In the genomic region with DNA sequence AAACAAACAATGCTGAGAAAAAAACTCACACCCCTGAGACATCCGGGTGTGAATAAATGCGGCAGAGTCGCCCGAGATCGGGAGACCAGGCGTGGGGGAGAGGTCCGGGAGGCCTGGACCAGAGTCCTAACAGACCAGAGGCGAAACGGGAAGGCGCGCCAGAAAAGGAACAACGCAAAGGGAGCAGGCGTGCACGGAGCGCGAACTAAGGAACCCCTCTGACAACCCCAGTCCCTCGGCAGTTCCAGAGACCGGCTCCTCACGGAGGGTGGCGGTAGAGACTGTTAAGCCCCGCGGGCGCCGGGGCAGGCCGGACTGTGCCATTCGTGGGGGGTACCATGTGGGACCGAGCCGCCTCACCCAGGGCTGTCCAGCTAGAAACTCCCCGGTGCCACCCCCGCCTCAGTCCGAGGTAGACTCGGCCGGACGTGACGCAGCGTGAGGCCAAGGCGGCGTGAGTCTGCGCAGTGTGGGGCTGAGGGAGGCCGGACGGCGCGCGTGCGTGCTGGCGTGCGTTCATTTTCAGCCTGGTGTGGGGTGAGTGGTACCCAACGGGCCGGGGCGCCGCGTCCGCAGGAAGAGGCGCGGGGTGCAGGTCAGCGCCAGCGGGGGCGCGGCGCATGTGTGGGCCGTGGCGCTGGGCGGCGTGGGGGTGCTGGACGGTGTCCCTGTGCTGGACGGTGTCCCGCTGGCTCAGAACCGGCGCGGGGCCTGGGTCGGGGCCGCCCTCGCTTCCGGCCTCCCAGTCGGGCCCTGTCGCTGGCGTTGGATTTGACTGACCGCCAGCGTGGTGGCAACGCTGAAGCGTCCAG, we compare ENCODE assay signal across 1 cellular context.
TF ChIP-seq lines count a peak whose summit lies in the region.

A gene (plus strand): TSS at position 513 of the 812 bp plus-strand sequence. CDS start 1,075 bp downstream, outside the sequence.

TF ChIP-seq in HepG2, 621 proteins besides CTCF, POLR2A, EP300 and RAD21 (continued from another document and continues in another):
- TF ChIP-seq, protein P1, sequence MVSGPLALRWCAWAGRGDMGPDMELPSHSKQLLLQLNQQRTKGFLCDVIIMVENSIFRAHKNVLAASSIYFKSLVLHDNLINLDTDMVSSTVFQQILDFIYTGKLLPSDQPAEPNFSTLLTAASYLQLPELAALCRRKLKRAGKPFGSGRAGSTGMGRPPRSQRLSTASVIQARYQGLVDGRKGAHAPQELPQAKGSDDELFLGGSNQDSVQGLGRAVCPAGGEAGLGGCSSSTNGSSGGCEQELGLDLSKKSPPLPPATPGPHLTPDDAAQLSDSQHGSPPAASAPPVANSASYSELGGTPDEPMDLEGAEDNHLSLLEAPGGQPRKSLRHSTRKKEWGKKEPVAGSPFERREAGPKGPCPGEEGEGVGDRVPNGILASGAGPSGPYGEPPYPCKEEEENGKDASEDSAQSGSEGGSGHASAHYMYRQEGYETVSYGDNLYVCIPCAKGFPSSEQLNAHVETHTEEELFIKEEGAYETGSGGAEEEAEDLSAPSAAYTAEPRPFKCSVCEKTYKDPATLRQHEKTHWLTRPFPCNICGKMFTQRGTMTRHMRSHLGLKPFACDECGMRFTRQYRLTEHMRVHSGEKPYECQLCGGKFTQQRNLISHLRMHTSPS (CRISPR knock-in tag; IDR thresholded peaks at IDR 0.05; ENCODE audit: low read depth) = 0 out of 2 replicates have a peak, but pooled peaks have one; percentile 6
- TF ChIP-seq SAFB2 (CRISPR knock-in tag; IDR thresholded peaks at IDR 0.05; ENCODE audit: borderline replicate concordance, low read depth) = peak; percentile 90
- TF ChIP-seq ZNF614 (CRISPR knock-in tag; IDR thresholded peaks at IDR 0.05; ENCODE audit: borderline replicate concordance) = peak; percentile 55; the same call in 1 of the 2 replicates
- TF ChIP-seq PHF21A (CRISPR knock-in tag; IDR thresholded peaks at IDR 0.05) = peak; percentile 95
- TF ChIP-seq, protein P2, sequence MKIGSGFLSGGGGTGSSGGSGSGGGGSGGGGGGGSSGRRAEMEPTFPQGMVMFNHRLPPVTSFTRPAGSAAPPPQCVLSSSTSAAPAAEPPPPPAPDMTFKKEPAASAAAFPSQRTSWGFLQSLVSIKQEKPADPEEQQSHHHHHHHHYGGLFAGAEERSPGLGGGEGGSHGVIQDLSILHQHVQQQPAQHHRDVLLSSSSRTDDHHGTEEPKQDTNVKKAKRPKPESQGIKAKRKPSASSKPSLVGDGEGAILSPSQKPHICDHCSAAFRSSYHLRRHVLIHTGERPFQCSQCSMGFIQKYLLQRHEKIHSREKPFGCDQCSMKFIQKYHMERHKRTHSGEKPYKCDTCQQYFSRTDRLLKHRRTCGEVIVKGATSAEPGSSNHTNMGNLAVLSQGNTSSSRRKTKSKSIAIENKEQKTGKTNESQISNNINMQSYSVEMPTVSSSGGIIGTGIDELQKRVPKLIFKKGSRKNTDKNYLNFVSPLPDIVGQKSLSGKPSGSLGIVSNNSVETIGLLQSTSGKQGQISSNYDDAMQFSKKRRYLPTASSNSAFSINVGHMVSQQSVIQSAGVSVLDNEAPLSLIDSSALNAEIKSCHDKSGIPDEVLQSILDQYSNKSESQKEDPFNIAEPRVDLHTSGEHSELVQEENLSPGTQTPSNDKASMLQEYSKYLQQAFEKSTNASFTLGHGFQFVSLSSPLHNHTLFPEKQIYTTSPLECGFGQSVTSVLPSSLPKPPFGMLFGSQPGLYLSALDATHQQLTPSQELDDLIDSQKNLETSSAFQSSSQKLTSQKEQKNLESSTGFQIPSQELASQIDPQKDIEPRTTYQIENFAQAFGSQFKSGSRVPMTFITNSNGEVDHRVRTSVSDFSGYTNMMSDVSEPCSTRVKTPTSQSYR (CRISPR knock-in tag; IDR thresholded peaks at IDR 0.05; ENCODE audit: borderline replicate concordance) = no peak; the same call in 1 of the 2 replicates
- TF ChIP-seq, protein P3, sequence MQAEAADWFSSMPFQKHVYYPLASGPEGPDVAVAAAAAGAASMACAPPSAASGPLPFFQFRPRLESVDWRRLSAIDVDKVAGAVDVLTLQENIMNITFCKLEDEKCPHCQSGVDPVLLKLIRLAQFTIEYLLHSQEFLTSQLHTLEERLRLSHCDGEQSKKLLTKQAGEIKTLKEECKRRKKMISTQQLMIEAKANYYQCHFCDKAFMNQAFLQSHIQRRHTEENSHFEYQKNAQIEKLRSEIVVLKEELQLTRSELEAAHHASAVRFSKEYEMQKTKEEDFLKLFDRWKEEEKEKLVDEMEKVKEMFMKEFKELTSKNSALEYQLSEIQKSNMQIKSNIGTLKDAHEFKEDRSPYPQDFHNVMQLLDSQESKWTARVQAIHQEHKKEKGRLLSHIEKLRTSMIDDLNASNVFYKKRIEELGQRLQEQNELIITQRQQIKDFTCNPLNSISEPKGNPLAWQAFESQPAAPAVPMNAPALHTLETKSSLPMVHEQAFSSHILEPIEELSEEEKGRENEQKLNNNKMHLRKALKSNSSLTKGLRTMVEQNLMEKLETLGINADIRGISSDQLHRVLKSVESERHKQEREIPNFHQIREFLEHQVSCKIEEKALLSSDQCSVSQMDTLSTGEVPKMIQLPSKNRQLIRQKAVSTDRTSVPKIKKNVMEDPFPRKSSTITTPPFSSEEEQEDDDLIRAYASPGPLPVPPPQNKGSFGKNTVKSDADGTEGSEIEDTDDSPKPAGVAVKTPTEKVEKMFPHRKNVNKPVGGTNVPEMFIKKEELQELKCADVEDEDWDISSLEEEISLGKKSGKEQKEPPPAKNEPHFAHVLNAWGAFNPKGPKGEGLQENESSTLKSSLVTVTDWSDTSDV (CRISPR knock-in tag; IDR thresholded peaks at IDR 0.05) = no peak
- TF ChIP-seq, protein P4, sequence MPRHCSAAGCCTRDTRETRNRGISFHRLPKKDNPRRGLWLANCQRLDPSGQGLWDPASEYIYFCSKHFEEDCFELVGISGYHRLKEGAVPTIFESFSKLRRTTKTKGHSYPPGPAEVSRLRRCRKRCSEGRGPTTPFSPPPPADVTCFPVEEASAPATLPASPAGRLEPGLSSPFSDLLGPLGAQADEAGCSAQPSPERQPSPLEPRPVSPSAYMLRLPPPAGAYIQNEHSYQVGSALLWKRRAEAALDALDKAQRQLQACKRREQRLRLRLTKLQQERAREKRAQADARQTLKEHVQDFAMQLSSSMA (CRISPR knock-in tag; IDR thresholded peaks at IDR 0.05) = peak; percentile 95
- TF ChIP-seq, protein P5, sequence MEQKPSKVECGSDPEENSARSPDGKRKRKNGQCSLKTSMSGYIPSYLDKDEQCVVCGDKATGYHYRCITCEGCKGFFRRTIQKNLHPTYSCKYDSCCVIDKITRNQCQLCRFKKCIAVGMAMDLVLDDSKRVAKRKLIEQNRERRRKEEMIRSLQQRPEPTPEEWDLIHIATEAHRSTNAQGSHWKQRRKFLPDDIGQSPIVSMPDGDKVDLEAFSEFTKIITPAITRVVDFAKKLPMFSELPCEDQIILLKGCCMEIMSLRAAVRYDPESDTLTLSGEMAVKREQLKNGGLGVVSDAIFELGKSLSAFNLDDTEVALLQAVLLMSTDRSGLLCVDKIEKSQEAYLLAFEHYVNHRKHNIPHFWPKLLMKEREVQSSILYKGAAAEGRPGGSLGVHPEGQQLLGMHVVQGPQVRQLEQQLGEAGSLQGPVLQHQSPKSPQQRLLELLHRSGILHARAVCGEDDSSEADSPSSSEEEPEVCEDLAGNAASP (CRISPR knock-in tag; IDR thresholded peaks at IDR 0.05; ENCODE audit: borderline replicate concordance) = peak; percentile 0; the same call in 1 of the 2 replicates
- TF ChIP-seq, protein P6, sequence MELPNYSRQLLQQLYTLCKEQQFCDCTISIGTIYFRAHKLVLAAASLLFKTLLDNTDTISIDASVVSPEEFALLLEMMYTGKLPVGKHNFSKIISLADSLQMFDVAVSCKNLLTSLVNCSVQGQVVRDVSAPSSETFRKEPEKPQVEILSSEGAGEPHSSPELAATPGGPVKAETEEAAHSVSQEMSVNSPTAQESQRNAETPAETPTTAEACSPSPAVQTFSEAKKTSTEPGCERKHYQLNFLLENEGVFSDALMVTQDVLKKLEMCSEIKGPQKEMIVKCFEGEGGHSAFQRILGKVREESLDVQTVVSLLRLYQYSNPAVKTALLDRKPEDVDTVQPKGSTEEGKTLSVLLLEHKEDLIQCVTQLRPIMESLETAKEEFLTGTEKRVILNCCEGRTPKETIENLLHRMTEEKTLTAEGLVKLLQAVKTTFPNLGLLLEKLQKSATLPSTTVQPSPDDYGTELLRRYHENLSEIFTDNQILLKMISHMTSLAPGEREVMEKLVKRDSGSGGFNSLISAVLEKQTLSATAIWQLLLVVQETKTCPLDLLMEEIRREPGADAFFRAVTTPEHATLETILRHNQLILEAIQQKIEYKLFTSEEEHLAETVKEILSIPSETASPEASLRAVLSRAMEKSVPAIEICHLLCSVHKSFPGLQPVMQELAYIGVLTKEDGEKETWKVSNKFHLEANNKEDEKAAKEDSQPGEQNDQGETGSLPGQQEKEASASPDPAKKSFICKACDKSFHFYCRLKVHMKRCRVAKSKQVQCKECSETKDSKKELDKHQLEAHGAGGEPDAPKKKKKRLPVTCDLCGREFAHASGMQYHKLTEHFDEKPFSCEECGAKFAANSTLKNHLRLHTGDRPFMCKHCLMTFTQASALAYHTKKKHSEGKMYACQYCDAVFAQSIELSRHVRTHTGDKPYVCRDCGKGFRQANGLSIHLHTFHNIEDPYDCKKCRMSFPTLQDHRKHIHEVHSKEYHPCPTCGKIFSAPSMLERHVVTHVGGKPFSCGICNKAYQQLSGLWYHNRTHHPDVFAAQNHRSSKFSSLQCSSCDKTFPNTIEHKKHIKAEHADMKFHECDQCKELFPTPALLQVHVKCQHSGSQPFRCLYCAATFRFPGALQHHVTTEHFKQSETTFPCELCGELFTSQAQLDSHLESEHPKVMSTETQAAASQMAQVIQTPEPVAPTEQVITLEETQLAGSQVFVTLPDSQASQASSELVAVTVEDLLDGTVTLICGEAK (IDR thresholded peaks at IDR 0.05) = no peak
- TF ChIP-seq, protein P6 (CRISPR knock-in tag; IDR thresholded peaks at IDR 0.05) = no peak; the same call in 1 of the 2 replicates
- peak; percentile 99 for TF ChIP-seq SMAD1 (CRISPR knock-in tag; IDR thresholded peaks at IDR 0.05; ENCODE audit: borderline replicate concordance, low read depth)
- TF ChIP-seq, protein P7, sequence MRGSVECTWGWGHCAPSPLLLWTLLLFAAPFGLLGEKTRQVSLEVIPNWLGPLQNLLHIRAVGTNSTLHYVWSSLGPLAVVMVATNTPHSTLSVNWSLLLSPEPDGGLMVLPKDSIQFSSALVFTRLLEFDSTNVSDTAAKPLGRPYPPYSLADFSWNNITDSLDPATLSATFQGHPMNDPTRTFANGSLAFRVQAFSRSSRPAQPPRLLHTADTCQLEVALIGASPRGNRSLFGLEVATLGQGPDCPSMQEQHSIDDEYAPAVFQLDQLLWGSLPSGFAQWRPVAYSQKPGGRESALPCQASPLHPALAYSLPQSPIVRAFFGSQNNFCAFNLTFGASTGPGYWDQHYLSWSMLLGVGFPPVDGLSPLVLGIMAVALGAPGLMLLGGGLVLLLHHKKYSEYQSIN (CRISPR knock-in tag; IDR thresholded peaks at IDR 0.05; ENCODE audit: borderline replicate concordance) = no peak
- peak; percentile 96 for TF ChIP-seq ZSCAN21 (CRISPR knock-in tag; IDR thresholded peaks at IDR 0.05; ENCODE audit: borderline replicate concordance)
- TF ChIP-seq AGO2 (optimal IDR thresholded peaks at IDR 0.05; ENCODE audit: low read depth, low read length) = peak; percentile 84
- TF ChIP-seq, protein P8, sequence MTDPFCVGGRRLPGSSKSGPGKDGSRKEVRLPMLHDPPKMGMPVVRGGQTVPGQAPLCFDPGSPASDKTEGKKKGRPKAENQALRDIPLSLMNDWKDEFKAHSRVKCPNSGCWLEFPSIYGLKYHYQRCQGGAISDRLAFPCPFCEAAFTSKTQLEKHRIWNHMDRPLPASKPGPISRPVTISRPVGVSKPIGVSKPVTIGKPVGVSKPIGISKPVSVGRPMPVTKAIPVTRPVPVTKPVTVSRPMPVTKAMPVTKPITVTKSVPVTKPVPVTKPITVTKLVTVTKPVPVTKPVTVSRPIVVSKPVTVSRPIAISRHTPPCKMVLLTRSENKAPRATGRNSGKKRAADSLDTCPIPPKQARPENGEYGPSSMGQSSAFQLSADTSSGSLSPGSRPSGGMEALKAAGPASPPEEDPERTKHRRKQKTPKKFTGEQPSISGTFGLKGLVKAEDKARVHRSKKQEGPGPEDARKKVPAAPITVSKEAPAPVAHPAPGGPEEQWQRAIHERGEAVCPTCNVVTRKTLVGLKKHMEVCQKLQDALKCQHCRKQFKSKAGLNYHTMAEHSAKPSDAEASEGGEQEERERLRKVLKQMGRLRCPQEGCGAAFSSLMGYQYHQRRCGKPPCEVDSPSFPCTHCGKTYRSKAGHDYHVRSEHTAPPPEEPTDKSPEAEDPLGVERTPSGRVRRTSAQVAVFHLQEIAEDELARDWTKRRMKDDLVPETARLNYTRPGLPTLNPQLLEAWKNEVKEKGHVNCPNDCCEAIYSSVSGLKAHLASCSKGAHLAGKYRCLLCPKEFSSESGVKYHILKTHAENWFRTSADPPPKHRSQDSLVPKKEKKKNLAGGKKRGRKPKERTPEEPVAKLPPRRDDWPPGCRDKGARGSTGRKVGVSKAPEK (CRISPR knock-in tag; IDR thresholded peaks at IDR 0.05; ENCODE audit: borderline replicate concordance) = no peak
- TF ChIP-seq DR1 (CRISPR knock-in tag; IDR thresholded peaks at IDR 0.05) = peak; percentile 96
- TF ChIP-seq ESRRA (CRISPR knock-in tag; IDR thresholded peaks at IDR 0.05; ENCODE audit: low read depth) = no peak
- no peak for TF ChIP-seq ZNF260 (CRISPR knock-in tag; IDR thresholded peaks at IDR 0.05; ENCODE audit: borderline replicate concordance, low read depth)
- TF ChIP-seq TSC22D2 (CRISPR knock-in tag; IDR thresholded peaks at IDR 0.05; ENCODE audit: borderline replicate concordance) = peak; percentile 21; the same call in 1 of the 2 replicates
